ENCODE assay signal across 33 cellular contexts in genomic region chr7:1117321-1117928, GRCh38. TPM values are rescaled to one million over a fixed set of nuclear protein-coding genes. Genes with fewer than 3 reads are reported as not detected.
DNase-seq lines count a peak whose midpoint lies in the region; ATAC-seq, FAIRE-seq and TF ChIP-seq lines count a peak whose summit lies in the region.
"Had no signal": no experiment of that assay in that cellular context is flagged by ENCODE, and none has a peak within 500 bp of the region (broad histone marks: within the 10 kb centered on the region; RNA-seq: fewer than 3 reads in every experiment).

No MANE protein-coding gene starts in this region.

- no peak overlapping the region for H2AK5ac ChIP-seq in neuronal stem cell (ENCODE audit: low read depth, low read length)

- DNase-seq in activated naive CD4-positive, alpha-beta T cell (lab: John Stamatoyannopoulos, UW) = no peak
- DNase-seq in GM12878 (ENCODE audit: low read depth, low spot score) = no peak
- DNase-seq in neuronal stem cell (ENCODE audit: low spot score) = no peak
- DNase-seq in RKO (ENCODE audit: low spot score) = no peak
- DNase-seq in occipital lobe (lab: John Stamatoyannopoulos, UW) = no peak
- DNase-seq: ACHN; activated B cell treated with CpG ODN at 0.5 μM for 24 hours; activated CD4-positive, alpha-beta memory T cell treated with anti-CD3 and anti-CD28 coated beads, Interleukin-2, amount 10 ng/mL, durations not matched to agents 7 days and 5 days; amygdala; brain microvascular endothelial cell; CD8-positive, alpha-beta T cell; DMS 273 treated with DMSO at 0.1 percent for 48 hours; GOT3; MG63; NCI-H1105; NCI-H187 treated with DMSO at 0.1 percent for 48 hours; NCI-H2171; NCI-H510A; retina; RPMI8226; small intestine; T-cell; trophoblast cell had no signal

- H2BK15ac ChIP-seq in neuronal stem cell (ENCODE audit: low read length) = no peak overlapping the region

- H3K36me3 Mint-ChIP-seq in activated naive CD4-positive, alpha-beta T cell treated with anti-CD3 and anti-CD28 coated beads, Interleukin-2, amount 50 U/mL, for 24 hours = no peaks in the 10 kb centered on the region
- H3K36me3 Mint-ChIP-seq: CD8-positive, alpha-beta T cell; naive thymus-derived CD8-positive, alpha-beta T cell; T-cell had no signal

- H3K4me2 ChIP-seq in GM12878 (ENCODE audit: control insufficient read depth, insufficient read depth) (no peak overlapping the region), neuronal stem cell (ENCODE audit: insufficient read depth, low read length, poor library complexity, severe bottlenecking) (no peak overlapping the region)
- H3K4me2 ChIP-seq: KMS-11 had no signal

- BruUV-seq in GM12878 (replicated peaks; lab: Mats Ljungman, UMichigan) = no TSS peak

- SMC1A ChIA-PET in GM12878 (lab: Charles Lee; ENCODE audit: uncharacterized antibody, unreplicated experiment) = interaction anchor here (0.6 to 0.9 kb wide), 2 partner anchors 14 to 124 kb away, joined by 3 read pairs; no protein-coding TSS in a partner anchor

- no peak overlapping the region for H3K18ac ChIP-seq in neuronal stem cell (ENCODE audit: low read length)

- intact Hi-C loops in GM12878 (cut with micrococcal nuclease; ENCODE audit: unreplicated experiment) = no loop called here

- H2AFZ ChIP-seq in GM12878 (ENCODE audit: control insufficient read depth, low read depth, low read length) = no peak overlapping the region
- H2AFZ ChIP-seq in neuronal stem cell (ENCODE audit: low read length) = no peak overlapping the region

- H3K27ac ChIP-seq in HEK293 (ENCODE audit: extremely low read depth, low read depth, low read length) = no peak overlapping the region
- no peak overlapping the region for H3K27ac ChIP-seq in GM12878 (ENCODE audit: control insufficient read depth, insufficient read depth)
- H3K27ac ChIP-seq in neuronal stem cell (replicated peaks; ENCODE audit: low read length) = no peak overlapping the region
- H3K27ac ChIP-seq: brain microvascular endothelial cell, KMS-11 had no signal

- TF ChIP-seq POLR2A in GM12878 (IDR thresholded peaks at IDR 0.05; ENCODE audit: low read depth, low read length) = no peak

- TF ChIP-seq CTCF in HEK293 (tag by site-specific recombination; IDR thresholded peaks at IDR 0.05) = no peak
- TF ChIP-seq CTCF in GM12878 (IDR thresholded peaks at IDR 0.05 in 2 of 3, conservative IDR thresholded peaks at IDR 0.05 in 1 of 3; ENCODE audit: control insufficient read depth in 2 of 3, extremely low read depth in 1 of 3, insufficient read depth in 1 of 3, low read depth in 3 of 3, low read length in 3 of 3) = no peak

- no peak overlapping the region for H4K8ac ChIP-seq in neuronal stem cell (ENCODE audit: low read depth, low read length)

- no peaks in the 10 kb centered on the region for H3K9me3 ChIP-seq in HEK293 (ENCODE audit: control insufficient read depth, insufficient read depth, low read depth, low read length)
- no peaks in the 10 kb centered on the region for H3K9me3 ChIP-seq in GM12878 (replicated peaks; ENCODE audit: control insufficient read depth, insufficient read depth, low read length)
- no peaks in the 10 kb centered on the region for H3K9me3 ChIP-seq in neuronal stem cell (replicated peaks in 1 of 2; ENCODE audit: control insufficient read depth in 2 of 2, insufficient read depth in 1 of 2, low read depth in 1 of 2, low read length in 2 of 2)
- H3K9me3 ChIP-seq: MG63 had no signal

- H4K91ac ChIP-seq in neuronal stem cell (ENCODE audit: low read depth, low read length, poor library complexity) = no peak overlapping the region

- H3K27me3 ChIP-seq in GM12878 (replicated peaks in 1 of 2; ENCODE audit: control insufficient read depth in 2 of 2, insufficient read depth in 2 of 2, low read length in 1 of 2) (no peaks in the 10 kb centered on the region), neuronal stem cell (ENCODE audit: control insufficient read depth in 3 of 3, insufficient read depth in 3 of 3, low read depth in 1 of 3, low read length in 3 of 3) (no peaks in the 10 kb centered on the region)
- H3K27me3 ChIP-seq: brain microvascular endothelial cell, MG63 had no signal

- H2BK120ac ChIP-seq in neuronal stem cell (ENCODE audit: low read depth, low read length) = no peak overlapping the region

- H3K4me3 ChIP-seq in HEK293 (ENCODE audit: low read depth, low read length) (no peak overlapping the region), GM12878 (no peak overlapping the region), neuronal stem cell (ENCODE audit: low read length in 2 of 2) (no peak overlapping the region)
- H3K4me3 ChIP-seq: lung, MG63 had no signal

- no peak for FAIRE-seq in GM12878 (lab: Jason Lieb, UNC)
- FAIRE-seq: endothelial cell of umbilical vein, frontal cortex, GM18507, small intestine had no signal

- no peak overlapping the region for H2BK5ac ChIP-seq in neuronal stem cell (ENCODE audit: low read length)

- no peaks in the 10 kb centered on the region for H3K27me3 Mint-ChIP-seq in activated naive CD4-positive, alpha-beta T cell treated with anti-CD3 and anti-CD28 coated beads, Interleukin-2, amount 50 U/mL, for 24 hours
- H3K27me3 Mint-ChIP-seq: activated B cell treated with CpG ODN at 0.5 μM for 24 hours; activated CD4-positive, alpha-beta memory T cell treated with anti-CD3 and anti-CD28 coated beads, Interleukin-2, amount 10 ng/mL, durations not matched to agents 7 days and 5 days; B cell; naive thymus-derived CD8-positive, alpha-beta T cell; T-cell had no signal

- POLR2A ChIA-PET in HEK293 (lab: Yijun Ruan, JAX) (no interaction called here), GM12878 (lab: Charles Lee) (no interaction called here)

- RAD21 ChIA-PET in GM12878 (lab: Charles Lee; ENCODE audit: unreplicated experiment) = no interaction called here

- H3K23ac ChIP-seq in neuronal stem cell (ENCODE audit: low read depth, low read length, poor library complexity) = no peak overlapping the region

- no peak for TF ChIP-seq EP300 in GM12878 (IDR thresholded peaks at IDR 0.05; ENCODE audit: borderline replicate concordance in 1 of 2, control insufficient read depth in 1 of 2, low read depth in 2 of 2, low read length in 2 of 2)

- peak overlapping the region; percentile 56 for H3K14ac ChIP-seq in neuronal stem cell (ENCODE audit: low read length)

- H3K9ac ChIP-seq in GM12878 (ENCODE audit: control insufficient read depth, insufficient read depth, low read length) (no peak overlapping the region), neuronal stem cell (ENCODE audit: low read depth, low read length, poor library complexity) (no peak overlapping the region)
- H3K9ac ChIP-seq: KMS-11 had no signal

- in situ Hi-C loops in GM12878 (cut with MboI) = no loop called here

- no peaks in the 10 kb centered on the region for H4K20me1 ChIP-seq in GM12878 (ENCODE audit: control insufficient read depth, insufficient read depth)

- WGBS in GM12878 (ENCODE audit: insufficient coverage, insufficient replicate concordance, low lambda C conversion rate, missing lambda C conversion rate) = 94% methylated on average over 37 of the region's 38 CpGs
- WGBS in neuronal stem cell (ENCODE audit: extremely low coverage in 2 of 2, insufficient read length in 2 of 2, insufficient replicate concordance in 1 of 2), 2 donors = no CpG with 5 or more reads among the region's 38 CpGs

- H3K4me3 Mint-ChIP-seq in activated naive CD4-positive, alpha-beta T cell treated with anti-CD3 and anti-CD28 coated beads, Interleukin-2, amount 50 U/mL, for 24 hours = no peak overlapping the region
- H3K4me3 Mint-ChIP-seq: activated B cell treated with CpG ODN at 0.5 μM for 24 hours; activated CD4-positive, alpha-beta memory T cell treated with anti-CD3 and anti-CD28 coated beads, Interleukin-2, amount 10 ng/mL, durations not matched to agents 7 days and 5 days; B cell; CD8-positive, alpha-beta T cell; naive thymus-derived CD8-positive, alpha-beta T cell; T-cell had no signal

- no peak overlapping the region for H3K4ac ChIP-seq in neuronal stem cell (ENCODE audit: low read length)

- no peak overlapping the region for H2BK12ac ChIP-seq in neuronal stem cell (ENCODE audit: low read length)

- ATAC-seq in GM12878 (no peak), HG03039 (IDR thresholded peaks at IDR 0.05; ENCODE audit: unreplicated experiment) (no peak)
- ATAC-seq: CD8-positive, alpha-beta T cell; naive thymus-derived CD8-positive, alpha-beta T cell; T-cell had no signal

- H3K36me3 ChIP-seq in HEK293 (ENCODE audit: control insufficient read depth in 2 of 2, insufficient read depth in 1 of 2, low read length in 2 of 2) = peaks cover 0 to 3% of the 10 kb centered on the region in 2 experiments; a peak in 1 of 3 replicates
- peaks cover 0 to 1% of the 10 kb centered on the region in 2 experiments; a peak in 2 of 4 replicates for H3K36me3 ChIP-seq in GM12878 (ENCODE audit: control insufficient read depth in 2 of 2, insufficient read depth in 2 of 2, low read length in 1 of 2)
- H3K36me3 ChIP-seq in neuronal stem cell (replicated peaks in 1 of 2; ENCODE audit: control insufficient read depth in 2 of 2, insufficient read depth in 2 of 2, low read length in 2 of 2) = peaks cover 8 to 15% of the 10 kb centered on the region in 2 donors
- H3K36me3 ChIP-seq: MG63 had no signal

- peaks cover 15% of the 10 kb centered on the region for H3K4me1 Mint-ChIP-seq in activated naive CD4-positive, alpha-beta T cell treated with anti-CD3 and anti-CD28 coated beads, Interleukin-2, amount 50 U/mL, for 24 hours

- peaks cover 23% of the 10 kb centered on the region for H3K79me1 ChIP-seq in neuronal stem cell (ENCODE audit: low read depth, low read length)

- H3K27ac Mint-ChIP-seq in activated naive CD4-positive, alpha-beta T cell treated with anti-CD3 and anti-CD28 coated beads, Interleukin-2, amount 50 U/mL, for 24 hours = peak overlapping the region; percentile 80
- H3K27ac Mint-ChIP-seq: activated B cell treated with CpG ODN at 0.5 μM for 24 hours; activated CD4-positive, alpha-beta memory T cell treated with anti-CD3 and anti-CD28 coated beads, Interleukin-2, amount 10 ng/mL, durations not matched to agents 7 days and 5 days; B cell; CD8-positive, alpha-beta T cell; T-cell had no signal

- TF ChIP-seq RAD21 in GM12878 (IDR thresholded peaks at IDR 0.05; ENCODE audit: insufficient read depth, low read depth, low read length) = no peak

- CTCF ChIA-PET in HEK293 (lab: Yijun Ruan, JAX) (interaction anchor here (0.6 to 1.2 kb wide), 2 partner anchors 72 to 101 kb away, joined by 3 read pairs; no protein-coding TSS in a partner anchor), GM12878 (lab: Yijun Ruan, JAX) (no interaction called here)

- H3K4me1 ChIP-seq in HEK293 (ENCODE audit: control insufficient read depth, insufficient read depth, low read length) (no peaks in the 10 kb centered on the region), GM12878 (ENCODE audit: control insufficient read depth, insufficient read depth, low read length) (0 out of 2 replicates have a peak, but pooled peaks cover under 1% of the 10 kb centered on the region), neuronal stem cell (ENCODE audit: control insufficient read depth in 2 of 2, insufficient read depth in 1 of 2, low read depth in 1 of 2, low read length in 2 of 2) (peaks cover 0 to 4% of the 10 kb centered on the region in 2 donors)

- H3K79me2 ChIP-seq in GM12878 (ENCODE audit: control insufficient read depth, insufficient read depth, low read length) = no peaks in the 10 kb centered on the region

- H3K9me3 Mint-ChIP-seq in activated naive CD4-positive, alpha-beta T cell treated with anti-CD3 and anti-CD28 coated beads, Interleukin-2, amount 50 U/mL, for 24 hours = no peaks in the 10 kb centered on the region
- H3K9me3 Mint-ChIP-seq: activated B cell treated with CpG ODN at 0.5 μM for 24 hours; CD8-positive, alpha-beta T cell; naive thymus-derived CD8-positive, alpha-beta T cell; T-cell had no signal

RNA-seq across cellular contexts. Expression of gene GPER1, which starts 29.5 kb away (rescaled TPM):
- 22.4 and 23.1 TPM in 2 replicates for total RNA-seq in GM12878 (2013; cell fraction: nucleolus; rRNA removed)
- total RNA-seq in GM12878 (2014; rRNA removed) = 5.3 and 5.5 TPM in 2 replicates
- total RNA-seq in GM12878 (2014; rRNA removed; fragmentation: Illumina TruSeq; extraction: Trizol) = 1.8 and 2.2 TPM in 2 replicates
- 6.3 and 7.7 TPM in 2 replicates for total RNA-seq in GM12878 (2021)
- 3.5 TPM for polyA plus RNA-seq in GM12878 (2011; ENCODE audit: low read depth)
- polyA plus RNA-seq in GM12878 (2011; rRNA removed) = 1.3 and 1.9 TPM in 2 replicates
- 3.7 and 5.1 TPM in 2 replicates for polyA plus RNA-seq in GM12878 (2011; cell fraction: cytosol; rRNA removed)
- 7.0 and 10.0 TPM in 2 replicates for polyA plus RNA-seq in GM12878 (2011; cell fraction: nucleus; rRNA removed)
- 8.0 and 8.4 TPM in 2 replicates for polyA plus RNA-seq in GM12878 (2012)
- 0.73 and 1.4 TPM in 2 replicates for polyA plus RNA-seq in GM12878 (2014; fragmentation: Illumina TruSeq; extraction: Trizol)
- under 1 TPM; 0.03 to 0.73 TPM for polyA plus RNA-seq in GM12878 (2014; fragmentation: Nextera tagmentation; extraction: Ambion mirVana)
- 6.5 TPM in 2 replicates for polyA plus RNA-seq in GM12878 (2014; rRNA removed)
- 1 to 10 TPM; 3.0 to 5.2 TPM for polyA plus RNA-seq in GM12878 (2016; fragmentation: Nextera tagmentation; extraction: Ambion mirVana)
- 3.1 and 5.3 TPM in 2 replicates for polyA minus RNA-seq in GM12878 (2011; rRNA and poly(A)+ RNA removed)
- 2.1 and 2.3 TPM in 2 replicates for polyA minus RNA-seq in GM12878 (2011; cell fraction: cytosol; rRNA and poly(A)+ RNA removed)
- 0.96 and 1.5 TPM in 2 replicates for polyA minus RNA-seq in GM12878 (2011; cell fraction: nucleus; rRNA and poly(A)+ RNA removed)
- polyA plus RNA-seq in neuronal stem cell (2013, experiment 1 of 2) = 0.63 TPM
- polyA plus RNA-seq in neuronal stem cell (2013, experiment 2 of 2) = 0.66 TPM
- 1.1 TPM for total RNA-seq in occipital lobe

RNA-seq across cellular contexts. Expression of gene ZFAND2A, which starts 42.6 kb away (rescaled TPM):
- 22.3 and 26.6 TPM in 2 replicates for total RNA-seq in GM12878 (2013; cell fraction: nucleolus; rRNA removed)
- total RNA-seq in GM12878 (2014; rRNA removed) (15.4 and 19.4 TPM in 2 replicates), GM12878 (2014; rRNA removed; fragmentation: Illumina TruSeq; extraction: Trizol) (16.0 and 17.6 TPM in 2 replicates), GM12878 (2021) (14.8 and 16.7 TPM in 2 replicates), occipital lobe (14.7 TPM)
- polyA plus RNA-seq in GM12878 (2011; ENCODE audit: low read depth) = 28.4 TPM
- polyA plus RNA-seq in GM12878 (2011; rRNA removed) (30.8 and 32.5 TPM in 2 replicates), GM12878 (2014; fragmentation: Illumina TruSeq; extraction: Trizol) (14.1 and 17.2 TPM in 2 replicates), GM12878 (2014; fragmentation: Nextera tagmentation; extraction: Ambion mirVana) (10 to 100 TPM; 34.9 to 39.9 TPM), GM12878 (2014; rRNA removed) (19.8 and 23.1 TPM in 2 replicates), GM12878 (2016; fragmentation: Nextera tagmentation; extraction: Ambion mirVana) (10 to 100 TPM; 21.7 to 23.1 TPM)
- 27.5 TPM in 2 replicates for polyA plus RNA-seq in GM12878 (2011; cell fraction: cytosol; rRNA removed)
- 22.1 and 26.6 TPM in 2 replicates for polyA plus RNA-seq in GM12878 (2011; cell fraction: nucleus; rRNA removed)
- polyA plus RNA-seq in GM12878 (2012) = 28.4 and 35.3 TPM in 2 replicates
- polyA minus RNA-seq in GM12878 (2011; rRNA and poly(A)+ RNA removed) = 12.7 and 16.2 TPM in 2 replicates
- polyA minus RNA-seq in GM12878 (2011; cell fraction: cytosol; rRNA and poly(A)+ RNA removed) = 5.8 and 9.6 TPM in 2 replicates
- 15.6 and 20.4 TPM in 2 replicates for polyA minus RNA-seq in GM12878 (2011; cell fraction: nucleus; rRNA and poly(A)+ RNA removed)
- polyA plus RNA-seq in neuronal stem cell (2013, experiment 1 of 2) = 9.5 TPM
- polyA plus RNA-seq in neuronal stem cell (2013, experiment 2 of 2) = 8.7 TPM
